In the genomic region with DNA sequence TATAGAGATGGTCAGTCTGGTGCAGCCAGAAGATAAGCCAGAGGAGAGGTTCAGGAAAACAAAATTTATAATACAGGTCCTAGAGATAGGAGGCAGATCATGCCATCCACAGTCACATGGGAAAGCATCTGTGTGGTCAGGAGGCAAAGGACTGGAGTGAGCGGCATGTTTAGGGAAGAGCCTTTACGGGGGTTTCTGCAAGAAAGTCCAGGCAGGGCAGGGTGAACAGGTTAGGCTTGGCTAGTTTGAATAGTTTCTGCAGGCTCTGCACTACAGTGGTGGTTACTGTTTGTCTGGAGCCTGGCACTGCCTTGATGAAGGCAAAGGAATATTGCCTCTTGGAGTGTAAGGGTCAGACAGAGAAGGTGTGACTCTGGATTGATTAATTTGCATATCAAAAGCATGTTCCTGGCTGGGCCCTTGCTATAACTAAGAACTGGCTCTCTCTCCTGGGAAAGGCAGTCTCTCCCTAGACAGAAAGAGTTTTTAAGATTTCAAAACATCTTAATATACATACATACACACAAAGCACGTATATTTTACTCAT, we compare ENCODE assay signal across 1 cellular context.
TF ChIP-seq lines count a peak whose summit lies in the region.

No MANE protein-coding gene starts in this region.

TF ChIP-seq in GM23338, 12 proteins besides CTCF, POLR2A, EP300 and RAD21 (continued from another document):
- TF ChIP-seq EZH2 (IDR thresholded peaks at IDR 0.05; ENCODE audit: low read depth, unreplicated experiment), result no peak
- TF ChIP-seq EZH2phosphoT487 (IDR thresholded peaks at IDR 0.05; ENCODE audit: unreplicated experiment), result no peak
- no peak for TF ChIP-seq NANOG (IDR thresholded peaks at IDR 0.05; ENCODE audit: borderline replicate concordance)
TF ChIP-seq in GM23338: peak in this region for 0.
